Comparison of ENCODE assay signal across 15 cellular contexts in genomic region chr11:72702842-72703241, GRCh38. TPM values are rescaled to one million over a fixed set of nuclear protein-coding genes. Genes with fewer than 3 reads are reported as not detected.
DNase-seq lines count a peak whose midpoint lies in the region; ATAC-seq and TF ChIP-seq lines count a peak whose summit lies in the region.
"Had no signal": no experiment of that assay in that cellular context is flagged by ENCODE, and none has a peak within 500 bp of the region (broad histone marks: within the 10 kb centered on the region; RNA-seq: fewer than 3 reads in every experiment).

No MANE protein-coding gene starts in this region.

- H3K4me2 ChIP-seq in neural progenitor cell, result peak overlapping the region; percentile 63

- peaks cover 0 to 37% (median 15%) of the 10 kb centered on the region in 12 donors for H3K4me1 ChIP-seq in heart left ventricle
- H3K4me1 ChIP-seq in neural progenitor cell, result peaks cover 53% of the 10 kb centered on the region
- H3K4me1 ChIP-seq in upper lobe of right lung, result peaks cover 16% of the 10 kb centered on the region

- DNase-seq in heart left ventricle (no peak), Right ventricle myocardium superior (no peak), fibroblast of villous mesenchyme (ENCODE audit: low read depth) (no peak), neural progenitor cell (ENCODE audit: low spot score) (no peak), upper lobe of right lung (peak; percentile 46), NCI-H1417 (lab: John Stamatoyannopoulos, UW) (no peak), HPDE6-E6E7 (ENCODE audit: extremely low spot score) (no peak), NCI-H526 treated with DMSO at 0.1 percent for 48 hours (lab: John Stamatoyannopoulos, UW) (no peak)
- DNase-seq: activated CD4-positive, alpha-beta T cell treated with anti-CD3 and anti-CD28 coated beads for 4 hours; activated naive CD4-positive, alpha-beta T cell treated with anti-CD3 and anti-CD28 coated beads for 36 hours; DMS79; NCI-H1694 treated with DMSO at 0.1 percent for 48 hours; NCI-H446 had no signal

- peaks cover 1% of the 10 kb centered on the region for H3K27me3 Mint-ChIP-seq in neural progenitor cell (ENCODE audit: insufficient read depth, low read depth)

- no peak for TF ChIP-seq CTCF in heart left ventricle (IDR thresholded peaks at IDR 0.05)
- TF ChIP-seq CTCF in fibroblast of villous mesenchyme (IDR thresholded peaks at IDR 0.05; ENCODE audit: insufficient read depth, low read depth, low read length), result no peak
- no peak for TF ChIP-seq CTCF in neural progenitor cell (IDR thresholded peaks at IDR 0.05)
- no peak for TF ChIP-seq CTCF in upper lobe of right lung (IDR thresholded peaks at IDR 0.05)

- no peak overlapping the region for H3K4me3 Mint-ChIP-seq in neural progenitor cell
- H3K4me3 Mint-ChIP-seq: activated naive CD4-positive, alpha-beta T cell treated with anti-CD3 and anti-CD28 coated beads for 36 hours had no signal

- no peak for TF ChIP-seq POLR2A in heart left ventricle (IDR thresholded peaks at IDR 0.05)

- no peaks in the 10 kb centered on the region for H3K36me3 Mint-ChIP-seq in neural progenitor cell

- 59 to 86% (median 77%) methylated on average over 7 to 9 of the region's 9 CpGs for WGBS in heart left ventricle, 4 donors

- no peaks in the 10 kb centered on the region for H3K79me2 ChIP-seq in neural progenitor cell (ENCODE audit: low read depth)

- H3K4me3 ChIP-seq in heart left ventricle, result peak overlapping the region in 10 of 12 donors; percentile 10 to 57 (median 37)
- H3K4me3 ChIP-seq in fibroblast of villous mesenchyme (ENCODE audit: low read depth, low read length), result peak overlapping the region; percentile 21
- H3K4me3 ChIP-seq in neural progenitor cell, result no peak overlapping the region
- peak overlapping the region; percentile 16 for H3K4me3 ChIP-seq in upper lobe of right lung
- H3K4me3 ChIP-seq: SJCRH30, tibial artery had no signal

- H3K9ac ChIP-seq in neural progenitor cell, result no peak overlapping the region

- intact Hi-C loops in heart left ventricle (cut with DNase I) (no loop called here), Right ventricle myocardium superior (cut with DNase I) (no loop called here), upper lobe of right lung (cut with DNase I) (no loop called here)

- no peaks in the 10 kb centered on the region for H3K9me3 Mint-ChIP-seq in neural progenitor cell
- H3K9me3 Mint-ChIP-seq: activated naive CD4-positive, alpha-beta T cell treated with anti-CD3 and anti-CD28 coated beads for 36 hours had no signal

- H3K9me3 ChIP-seq in heart left ventricle (no peaks in the 10 kb centered on the region), neural progenitor cell (ENCODE audit: low read depth) (no peaks in the 10 kb centered on the region), upper lobe of right lung (no peaks in the 10 kb centered on the region)
- H3K9me3 ChIP-seq: SJCRH30, tibial artery had no signal

- H3K27me3 ChIP-seq in heart left ventricle (no peaks in the 10 kb centered on the region), neural progenitor cell (no peaks in the 10 kb centered on the region), upper lobe of right lung (no peaks in the 10 kb centered on the region)
- H3K27me3 ChIP-seq: SJCRH30, tibial artery had no signal

- peak overlapping the region; percentile 1 for H3K27ac Mint-ChIP-seq in neural progenitor cell
- H3K27ac Mint-ChIP-seq: activated naive CD4-positive, alpha-beta T cell treated with anti-CD3 and anti-CD28 coated beads for 36 hours had no signal

- H3K36me3 ChIP-seq in heart left ventricle (peaks cover 0 to 99% (median 84%) of the 10 kb centered on the region in 9 donors), neural progenitor cell (no peaks in the 10 kb centered on the region), upper lobe of right lung (peaks cover 96% of the 10 kb centered on the region)
- H3K36me3 ChIP-seq: SJCRH30 had no signal

- ATAC-seq in heart left ventricle, result no peak
- ATAC-seq in Right ventricle myocardium superior (ENCODE audit: poor library complexity), result no peak
- no peak for ATAC-seq in upper lobe of right lung

- H4K20me1 ChIP-seq in neural progenitor cell (ENCODE audit: low read depth), result peaks cover 44% of the 10 kb centered on the region

- H3K4me1 Mint-ChIP-seq in neural progenitor cell, result peaks cover 54% of the 10 kb centered on the region

- H3K27ac ChIP-seq in heart left ventricle (peak overlapping the region in 11 of 12 donors; percentile 10 to 82 (median 52)), neural progenitor cell (peak overlapping the region; percentile 67), upper lobe of right lung (peak overlapping the region; percentile 47)
- H3K27ac ChIP-seq: SJCRH30 had no signal

- H2AFZ ChIP-seq in neural progenitor cell (replicated peaks), result no peak overlapping the region

- peaks cover 33% of the 10 kb centered on the region for H3F3A ChIP-seq in neural progenitor cell (ENCODE audit: low read depth)

RNA-seq across cellular contexts. Expression of gene PDE2A, which starts 28.6 kb away (rescaled TPM):
- total RNA-seq in heart left ventricle, result 10 to 100 TPM; 16.8 to 53.7 (median 23.7) TPM
- 10 to 100 TPM; 23.2 to 24.1 TPM for polyA plus RNA-seq in heart left ventricle
- 38.5 TPM for total RNA-seq in Right ventricle myocardium superior
- total RNA-seq in fibroblast of villous mesenchyme, result under 0.01 TPM in 2 replicates
- total RNA-seq in neural progenitor cell (ENCODE audit: low replicate concordance), result 0.11 and 2.3 TPM in 2 replicates
- total RNA-seq in upper lobe of right lung, result 27.3 TPM

RNA-seq across cellular contexts. Expression of gene ARAP1, which starts 49.4 kb away (rescaled TPM):
- 100 to 1,000 TPM in 2 of 9 donors, 10 to 100 TPM in 7; 35.4 to 116 (median 44.0) TPM for total RNA-seq in heart left ventricle
- polyA plus RNA-seq in heart left ventricle, result 10 to 100 TPM; 37.7 to 42.0 TPM
- 58.0 TPM for total RNA-seq in Right ventricle myocardium superior
- total RNA-seq in fibroblast of villous mesenchyme, result 73.0 and 77.0 TPM in 2 replicates
- 17.6 and 46.1 TPM in 2 replicates for total RNA-seq in neural progenitor cell (ENCODE audit: low replicate concordance)
- total RNA-seq in upper lobe of right lung, result 226 TPM
